In the genomic region with DNA sequence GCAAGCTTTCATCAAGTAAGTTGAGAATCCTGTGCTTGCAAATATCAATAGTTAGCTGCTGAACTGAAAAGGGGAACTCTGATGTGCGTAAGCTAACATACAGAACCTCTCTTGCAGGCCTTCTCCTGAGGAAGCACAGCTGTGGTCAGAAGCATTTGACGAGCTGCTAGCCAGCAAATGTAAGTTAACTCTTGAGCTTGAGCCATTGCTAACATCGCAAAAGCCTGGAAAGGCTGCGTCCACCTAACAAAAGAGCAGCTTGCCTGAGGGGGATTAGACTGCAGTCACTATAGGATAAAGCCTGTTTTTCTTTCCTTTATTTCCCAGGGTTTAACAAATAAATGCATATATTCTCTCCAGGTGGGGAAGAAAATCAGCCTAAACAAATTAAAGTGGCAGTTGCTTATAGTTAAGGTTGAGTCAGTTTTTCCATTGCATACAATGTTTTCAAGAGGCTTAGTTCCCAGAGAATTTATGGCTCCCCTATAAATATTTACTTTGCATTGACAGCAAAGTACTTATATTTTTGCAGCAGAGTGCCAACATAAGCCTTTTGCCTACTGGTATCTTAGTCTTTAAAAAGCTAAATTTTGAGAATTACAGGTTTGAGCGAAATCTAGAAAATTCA, we compare ENCODE assay signal across 8 cellular contexts. TPM values are rescaled to one million over a fixed set of nuclear protein-coding genes. Genes with fewer than 3 reads are reported as not detected.
A peak's percentile ranks its signal among the peaks of the same experiment; 100 is the strongest.
DNase-seq lines count a peak whose midpoint lies in the region; ATAC-seq lines count a peak whose summit lies in the region.

No MANE protein-coding gene starts in this region.

- H3K27me3 Mint-ChIP-seq in activated CD8-positive, alpha-beta memory T cell treated with anti-CD3 and anti-CD28 coated beads, Interleukin-2, amount 10 ng/mL, durations not matched to agents 7 days and 5 days, result no peaks in the 10 kb centered on the region
- peaks cover 7% of the 10 kb centered on the region for H3K27me3 Mint-ChIP-seq in activated CD4-positive, alpha-beta memory T cell treated with anti-CD3 and anti-CD28 coated beads, Interleukin-2, amount 10 ng/mL, durations not matched to agents 7 days and 5 days

- H3K9me3 ChIP-seq in HUES64 (ENCODE audit: insufficient read depth, low read depth, low read length), result no peaks in the 10 kb centered on the region
- H3K9me3 ChIP-seq in iPS-18a (ENCODE audit: control insufficient read depth, low read depth, low read length), result no peaks in the 10 kb centered on the region
- H3K9me3 ChIP-seq in subcutaneous abdominal adipose tissue (ENCODE audit: control insufficient read depth in 5 of 5, low read length in 5 of 5), result no peaks in the 10 kb centered on the region
- H3K9me3 ChIP-seq in GM23248 (ENCODE audit: low read depth), result no peaks in the 10 kb centered on the region

- H2AFZ ChIP-seq in GM23248, result no peak overlapping the region

- CTCF ChIA-PET in activated CD8-positive, alpha-beta memory T cell treated with anti-CD3 and anti-CD28 coated beads, Interleukin-2, amount 10 ng/mL, durations not matched to agents 7 days and 5 days (lab: Charles Lee), result interaction anchor here (1.5 to 2.0 kb wide), 3 partner anchors 220 to 312 kb away, joined by 3 to 7 read pairs (median 4); a partner anchor contains a TSS
- CTCF ChIA-PET in activated CD4-positive, alpha-beta memory T cell treated with anti-CD3 and anti-CD28 coated beads, Interleukin-2, amount 10 ng/mL, durations not matched to agents 7 days and 5 days (lab: Charles Lee), result interaction anchor here (0.5 to 8.7 kb wide), 5 partner anchors 10 to 248 kb away, joined by 3 to 74 read pairs (median 3); no protein-coding TSS in a partner anchor

- no peak for ATAC-seq in activated CD8-positive, alpha-beta memory T cell treated with anti-CD3 and anti-CD28 coated beads, Interleukin-2, amount 10 ng/mL, durations not matched to agents 7 days and 5 days

- H3K79me2 ChIP-seq in GM23248 (ENCODE audit: insufficient read depth), result no peaks in the 10 kb centered on the region

- H4K20me1 ChIP-seq in GM23248 (ENCODE audit: insufficient read depth), result no peaks in the 10 kb centered on the region

- H3K27me3 ChIP-seq in HUES64 (ENCODE audit: insufficient read depth, low read length) (peaks cover 13% of the 10 kb centered on the region; the same call in 1 of the 2 replicates), iPS-18a (ENCODE audit: control insufficient read depth, insufficient read depth, low read length) (peaks cover 24% of the 10 kb centered on the region), subcutaneous abdominal adipose tissue (ENCODE audit: control insufficient read depth in 5 of 5, insufficient read depth in 4 of 5, low read length in 5 of 5) (no peaks in the 10 kb centered on the region), GM23248 (replicated peaks; ENCODE audit: insufficient read depth) (no peaks in the 10 kb centered on the region)

- H3K27ac ChIP-seq in HUES64 (ENCODE audit: low read depth, low read length) (peak overlapping the region; percentile 5; the same call in 1 of the 2 replicates), iPS-18a (ENCODE audit: low read length) (no peak overlapping the region), subcutaneous abdominal adipose tissue (ENCODE audit: low read depth, low read length) (no peak overlapping the region), GM23248 (no peak overlapping the region)

- peak overlapping the region; percentile 78; the same call in 1 of the 2 replicates for H3K9ac ChIP-seq in HUES64 (ENCODE audit: low read depth, low read length)
- peak overlapping the region; percentile 68 for H3K9ac ChIP-seq in iPS-18a (ENCODE audit: low read length)
- H3K9ac ChIP-seq in subcutaneous abdominal adipose tissue (ENCODE audit: low read length in 5 of 5), result peak overlapping the region in 3 of 5 donors; percentile 38 to 91 (median 86)
- H3K9ac ChIP-seq in GM23248, result no peak overlapping the region

- peaks cover 24% of the 10 kb centered on the region for H3K36me3 ChIP-seq in HUES64 (ENCODE audit: insufficient read depth, low read length)
- peaks cover 11% of the 10 kb centered on the region for H3K36me3 ChIP-seq in iPS-18a (ENCODE audit: control insufficient read depth, low read depth, low read length)
- H3K36me3 ChIP-seq in subcutaneous abdominal adipose tissue (ENCODE audit: control insufficient read depth in 5 of 5, insufficient read depth in 5 of 5, low read length in 5 of 5), result peaks cover 8 to 12% (median 10%) of the 10 kb centered on the region in 5 donors
- H3K36me3 ChIP-seq in GM23248 (ENCODE audit: low read depth), result no peaks in the 10 kb centered on the region

- peak overlapping the region; percentile 92 for H3K4me3 Mint-ChIP-seq in activated CD8-positive, alpha-beta memory T cell treated with anti-CD3 and anti-CD28 coated beads, Interleukin-2, amount 10 ng/mL, durations not matched to agents 7 days and 5 days
- H3K4me3 Mint-ChIP-seq in activated CD4-positive, alpha-beta memory T cell treated with anti-CD3 and anti-CD28 coated beads, Interleukin-2, amount 10 ng/mL, durations not matched to agents 7 days and 5 days, result peak overlapping the region; percentile 57

- H3K9me2 ChIP-seq in GM23248 (ENCODE audit: insufficient read depth), result no peaks in the 10 kb centered on the region

- peaks cover 20% of the 10 kb centered on the region for H3F3A ChIP-seq in GM23248 (ENCODE audit: insufficient read depth)

- H3K36me3 Mint-ChIP-seq in activated CD8-positive, alpha-beta memory T cell treated with anti-CD3 and anti-CD28 coated beads, Interleukin-2, amount 10 ng/mL, durations not matched to agents 7 days and 5 days, result peaks cover 13% of the 10 kb centered on the region
- peaks cover 10% of the 10 kb centered on the region for H3K36me3 Mint-ChIP-seq in activated CD4-positive, alpha-beta memory T cell treated with anti-CD3 and anti-CD28 coated beads, Interleukin-2, amount 10 ng/mL, durations not matched to agents 7 days and 5 days (ENCODE audit: low read depth)

- peaks cover 31% of the 10 kb centered on the region for H3K4me1 Mint-ChIP-seq in activated CD8-positive, alpha-beta memory T cell treated with anti-CD3 and anti-CD28 coated beads, Interleukin-2, amount 10 ng/mL, durations not matched to agents 7 days and 5 days
- H3K4me1 Mint-ChIP-seq in activated CD4-positive, alpha-beta memory T cell treated with anti-CD3 and anti-CD28 coated beads, Interleukin-2, amount 10 ng/mL, durations not matched to agents 7 days and 5 days, result peaks cover 39% of the 10 kb centered on the region

- H3K9me3 Mint-ChIP-seq in activated CD8-positive, alpha-beta memory T cell treated with anti-CD3 and anti-CD28 coated beads, Interleukin-2, amount 10 ng/mL, durations not matched to agents 7 days and 5 days (ENCODE audit: low read depth), result no peaks in the 10 kb centered on the region
- no peaks in the 10 kb centered on the region for H3K9me3 Mint-ChIP-seq in activated CD4-positive, alpha-beta memory T cell treated with anti-CD3 and anti-CD28 coated beads, Interleukin-2, amount 10 ng/mL, durations not matched to agents 7 days and 5 days

- in situ Hi-C loops in GM23248 (cut with MboI), result loop anchor here (10.0 to 25.0 kb wide), 2 partner anchors 202 to 336 kb away; no protein-coding TSS in a partner anchor

- H3K4me2 ChIP-seq in GM23248 (ENCODE audit: unreplicated experiment), result no peak overlapping the region

- peak overlapping the region; percentile 87 for H3K4me3 ChIP-seq in HUES64 (ENCODE audit: low read length)
- peak overlapping the region; percentile 87 for H3K4me3 ChIP-seq in iPS-18a (ENCODE audit: low read length)
- H3K4me3 ChIP-seq in subcutaneous abdominal adipose tissue (ENCODE audit: low read depth in 1 of 5, low read length in 5 of 5), result peak overlapping the region; percentile 98 to 100 (median 99)
- no peak overlapping the region; the same call in 1 of the 2 replicates for H3K4me3 ChIP-seq in GM23248

- H3K4me1 ChIP-seq in HUES64 (ENCODE audit: insufficient read depth, low read length), result peaks cover 17% of the 10 kb centered on the region
- peaks cover 9% of the 10 kb centered on the region for H3K4me1 ChIP-seq in iPS-18a (ENCODE audit: control insufficient read depth, low read depth, low read length)
- peaks cover 4 to 44% (median 34%) of the 10 kb centered on the region in 5 donors for H3K4me1 ChIP-seq in subcutaneous abdominal adipose tissue (ENCODE audit: control insufficient read depth in 5 of 5, insufficient read depth in 5 of 5, low read length in 5 of 5)
- H3K4me1 ChIP-seq in GM23248 (ENCODE audit: insufficient read depth), result peaks cover 23% of the 10 kb centered on the region

- 43% methylated on average over 5 of the region's 5 CpGs for WGBS in HUES64
- WGBS in GM23248 (ENCODE audit: low coverage in 1 of 2, low lambda C conversion rate in 2 of 2, missing lambda C conversion rate in 2 of 2), 2 experiments, result 97% methylated on average over 5 of the region's 5 CpGs

- DNase-seq in activated CD8-positive, alpha-beta memory T cell treated with anti-CD3 and anti-CD28 coated beads, Interleukin-2, amount 10 ng/mL, durations not matched to agents 7 days and 5 days, result no peak
- no peak for DNase-seq in activated CD8-positive, alpha-beta memory T cell treated with anti-CD3 and anti-CD28 coated beads, Interleukin-2, amount 50 U/mL, for 48 hours
- DNase-seq in activated CD4-positive, alpha-beta memory T cell treated with anti-CD3 and anti-CD28 coated beads, Interleukin-2, amount 10 ng/mL, durations not matched to agents 7 days and 5 days, result no peak
- DNase-seq in stimulated activated CD4-positive, alpha-beta T cell treated with anti-CD3 and anti-CD28 coated beads, Interleukin-15, amount 100 ng/mL, for 24 hours, result no peak
- DNase-seq in GM23248, result no peak

- POLR2A ChIA-PET in activated CD4-positive, alpha-beta memory T cell treated with anti-CD3 and anti-CD28 coated beads, Interleukin-2, amount 10 ng/mL, durations not matched to agents 7 days and 5 days (lab: Charles Lee), result interaction anchor here (1.2 to 7.3 kb wide), 3 partner anchors 215 to 248 kb away, joined by 3 to 65 read pairs (median 3); a partner anchor contains a TSS

- H3K27ac Mint-ChIP-seq in activated CD8-positive, alpha-beta memory T cell treated with anti-CD3 and anti-CD28 coated beads, Interleukin-2, amount 10 ng/mL, durations not matched to agents 7 days and 5 days, result no peak overlapping the region
- H3K27ac Mint-ChIP-seq in activated CD4-positive, alpha-beta memory T cell treated with anti-CD3 and anti-CD28 coated beads, Interleukin-2, amount 10 ng/mL, durations not matched to agents 7 days and 5 days, result no peak overlapping the region

RNA-seq across cellular contexts. Expression of a gene that starts 1.5 kb away (rescaled TPM):
- total RNA-seq in activated CD8-positive, alpha-beta memory T cell treated with anti-CD3 and anti-CD28 coated beads, Interleukin-2, amount 10 ng/mL, durations not matched to agents 7 days and 5 days, result 10 to 100 TPM in 1 of 2 experiments, 1 to 10 TPM in 1; 9.7 to 10.6 TPM
- polyA plus RNA-seq in HUES64 (2013, experiment 1 of 2), result 13.2 TPM
- 15.9 TPM for polyA plus RNA-seq in HUES64 (2013, experiment 2 of 2)
- total RNA-seq in activated CD4-positive, alpha-beta memory T cell treated with anti-CD3 and anti-CD28 coated beads, Interleukin-2, amount 10 ng/mL, durations not matched to agents 7 days and 5 days, result 1 to 10 TPM; 8.0 to 8.2 TPM
- 0.38 and 0.43 TPM in 2 replicates for total RNA-seq in GM23248 (2014; rRNA removed; shearing (Covaris generic))
- 2.2 and 3.8 TPM in 2 replicates for polyA plus RNA-seq in GM23248 (2016; fragmentation: Nextera tagmentation; extraction: Ambion mirVana)
